17 cellular contexts compared by ENCODE assay signal in genomic region chr3:129425619-129426018, GRCh38. TPM values are rescaled to one million over a fixed set of nuclear protein-coding genes. Genes with fewer than 3 reads are reported as not detected.
"Had no signal": no experiment of that assay in that cellular context is flagged by ENCODE, and none has a peak within 500 bp of the region (broad histone marks: within the 10 kb centered on the region; RNA-seq: fewer than 3 reads in every experiment).

No MANE protein-coding gene starts in this region.

- H3K27me3 ChIP-seq: ascending aorta, breast epithelium, neutrophil, thyroid gland, uterus had no signal

- H3K36me3 ChIP-seq: breast epithelium, uterus had no signal

- H3K79me2 ChIP-seq: parathyroid adenoma had no signal

- H3K27ac ChIP-seq: ascending aorta, breast epithelium, neutrophil, parathyroid adenoma, thyroid gland, uterus had no signal

- H3K27ac Mint-ChIP-seq: immature natural killer cell had no signal

- H3K4me3 ChIP-seq: ascending aorta, breast epithelium, thyroid gland, uterus had no signal

- DNase-seq: activated CD4-positive, alpha-beta T cell treated with anti-CD3 and anti-CD28 coated beads for 4 hours; activated CD8-positive, alpha-beta memory T cell treated with anti-CD3 and anti-CD28 coated beads, Interleukin-2, amount 50 U/mL, for 48 hours; cerebellar nuclear complex; effector memory CD4-positive, alpha-beta T cell; foreskin melanocyte; immature natural killer cell; left cardiac atrium; naive B cell; stimulated activated CD4-positive, alpha-beta T cell treated with anti-CD3 and anti-CD28 coated beads, Interleukin-12 subunit alpha, Interleukin-12 subunit beta, amount 100 ng/mL, for 4 hours; stimulated activated CD4-positive, alpha-beta T cell treated with anti-CD3 and anti-CD28 coated beads, Interleukin-2, amount 100 ng/mL, for 24 hours; thyroid gland; uterus had no signal

- H3K4me3 Mint-ChIP-seq: immature natural killer cell, WTC11 had no signal

- H3K9me3 ChIP-seq: ascending aorta, breast epithelium, neutrophil, thyroid gland, uterus had no signal

- H2AFZ ChIP-seq: parathyroid adenoma had no signal

- H3K4me1 ChIP-seq: breast epithelium had no signal

- H3K9me3 Mint-ChIP-seq: immature natural killer cell, WTC11 had no signal

- H3K36me3 Mint-ChIP-seq: WTC11 had no signal

- ATAC-seq: left cardiac atrium had no signal

- H3K9ac ChIP-seq: parathyroid adenoma had no signal

- H3K27me3 Mint-ChIP-seq: naive B cell had no signal

RNA-seq across cellular contexts. Expression of gene EFCAB12, which starts 2.8 kb away (rescaled TPM):
- total RNA-seq: ascending aorta had no signal
